Comparison of ENCODE assay signal across 17 cellular contexts in genomic region chr20:44035924-44036323, GRCh38.
"Had no signal": no experiment of that assay in that cellular context is flagged by ENCODE, and none has a peak within 500 bp of the region (broad histone marks: within the 10 kb centered on the region; RNA-seq: fewer than 3 reads in every experiment).

No MANE protein-coding gene starts in this region.

- H3K9me3 ChIP-seq: ascending aorta, breast epithelium had no signal

- ATAC-seq: natural killer cell treated with Interleukin-12 subunit alpha and Interleukin-12 subunit beta and Interleukin-15 and Interleukin-18, amount 100 ng/mL, for 72 hours; T-cell had no signal

- H3K27ac ChIP-seq: ascending aorta, breast epithelium, SK-N-MC had no signal

- H3K36me3 Mint-ChIP-seq: natural killer cell treated with Interleukin-12 subunit alpha and Interleukin-12 subunit beta and Interleukin-15 and Interleukin-18, amount 100 ng/mL, for 72 hours; T-cell had no signal

- H3K4me1 ChIP-seq: ascending aorta, breast epithelium had no signal

- H3K4me3 ChIP-seq: ascending aorta, breast epithelium, SK-N-MC had no signal

- H3K27ac Mint-ChIP-seq: dendritic cell treated with granulocyte-macrophage colony-stimulating factor and Interleukin-4, amounts not matched to agents 40 ng/mL and 50 ng/mL, for 4 days; immature natural killer cell; T-cell had no signal

- H3K4me3 Mint-ChIP-seq: dendritic cell treated with granulocyte-macrophage colony-stimulating factor and Interleukin-4, amounts not matched to agents 40 ng/mL and 50 ng/mL, for 4 days; immature natural killer cell; natural killer cell treated with Interleukin-12 subunit alpha and Interleukin-12 subunit beta and Interleukin-15 and Interleukin-18, amount 100 ng/mL, for 72 hours; T-cell had no signal

- H3K9me3 Mint-ChIP-seq: dendritic cell treated with granulocyte-macrophage colony-stimulating factor and Interleukin-4, amounts not matched to agents 40 ng/mL and 50 ng/mL, for 4 days; immature natural killer cell; natural killer cell treated with Interleukin-12 subunit alpha and Interleukin-12 subunit beta and Interleukin-15 and Interleukin-18, amount 100 ng/mL, for 72 hours; T-cell had no signal

- H3K36me3 ChIP-seq: ascending aorta, breast epithelium had no signal

- FAIRE-seq: small intestine had no signal

- DNase-seq: activated CD4-positive, alpha-beta T cell treated with anti-CD3 and anti-CD28 coated beads for 1 hour; activated CD4-positive, alpha-beta T cell treated with anti-CD3 and anti-CD28 coated beads, Interleukin-2, amount 50 U/mL, for 48 hours; effector memory CD4-positive, alpha-beta T cell; foreskin melanocyte; immature natural killer cell; left colon; mammary epithelial cell; nucleus accumbens; Right ventricle myocardium superior; small intestine; T-helper 9 cell had no signal

- H3K27me3 ChIP-seq: ascending aorta had no signal
